8 cellular contexts compared by ENCODE assay signal in the genomic region with DNA sequence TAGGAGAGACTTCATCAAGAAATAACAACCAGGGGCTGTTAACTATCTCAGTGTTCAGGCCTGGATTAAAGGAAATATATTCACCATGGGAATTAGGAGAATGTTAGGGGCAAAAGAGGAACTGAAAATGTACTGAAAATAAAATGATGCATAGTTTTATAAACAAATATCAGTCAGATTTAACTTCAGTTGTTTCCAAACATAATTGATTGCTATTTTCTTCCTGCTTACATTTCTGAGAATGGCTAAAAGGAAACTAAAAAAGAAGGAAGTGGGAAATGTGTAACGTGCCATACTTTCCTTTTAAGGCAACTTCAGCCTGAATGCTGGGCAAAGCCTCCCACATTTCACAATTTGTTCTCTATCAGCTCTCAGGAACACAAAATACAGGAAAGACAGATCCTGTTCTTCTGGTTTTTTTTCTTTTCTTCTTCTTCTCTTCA.
A peak's percentile ranks its signal among the peaks of the same experiment; 100 is the strongest.
DNase-seq lines count a peak whose midpoint lies in the region; ATAC-seq and TF ChIP-seq lines count a peak whose summit lies in the region.

No MANE protein-coding gene starts in this region.

- no TSS peak for BruUV-seq in OCI-LY7 (replicated peaks; lab: Mats Ljungman, UMichigan)

- ATAC-seq in HG03521 (IDR thresholded peaks at IDR 0.05; ENCODE audit: unreplicated experiment), result no peak

- H3K27me3 Mint-ChIP-seq in activated T-helper 2 cell treated with anti-CD3 and anti-CD28 coated beads, Interferon-gamma antibody, Interleukin-2, Interleukin-4, amounts not matched to agents 10 μg/mL and 5 μg/mL and 100 μg/mL, durations not matched to agents 14 hours and 24 hours and 36 hours (ENCODE audit: low read depth), result no peaks in the 10 kb centered on the region

- DNase-seq in EH (ENCODE audit: low read depth) (peak; percentile 47), OCI-LY7 (ENCODE audit: low spot score) (peak; percentile 4), fibroblast of mammary gland (ENCODE audit: low read depth) (peak; percentile 65), prostate gland (ENCODE audit: low spot score) (peak; percentile 72), MG63 (no peak), DMS79 treated with DMSO at 0.1 percent for 48 hours (lab: John Stamatoyannopoulos, UW) (no peak)
- DNase-seq in activated T-helper 2 cell treated with anti-CD3 and anti-CD28 coated beads, Interferon-gamma antibody, Interleukin-2, Interleukin-4, amounts not matched to agents 10 μg/mL and 5 μg/mL and 100 μg/mL, durations not matched to agents 14 hours and 24 hours and 36 hours (ENCODE audit: low spot score), result no peak

- peak overlapping the region; percentile 19 for H3K4me2 ChIP-seq in OCI-LY7 (ENCODE audit: low read length)

- no peak for TF ChIP-seq POLR2A in prostate gland (IDR thresholded peaks at IDR 0.05)

- no peak overlapping the region for H3K27ac Mint-ChIP-seq in activated T-helper 2 cell treated with anti-CD3 and anti-CD28 coated beads, Interferon-gamma antibody, Interleukin-2, Interleukin-4, amounts not matched to agents 10 μg/mL and 5 μg/mL and 100 μg/mL, durations not matched to agents 14 hours and 24 hours and 36 hours

- no peak overlapping the region for H2AFZ ChIP-seq in OCI-LY7 (ENCODE audit: low read length)

- WGBS in prostate gland, result 0% methylated on average over 1 of the region's 1 CpG

- H3K4me1 Mint-ChIP-seq in activated T-helper 2 cell treated with anti-CD3 and anti-CD28 coated beads, Interferon-gamma antibody, Interleukin-2, Interleukin-4, amounts not matched to agents 10 μg/mL and 5 μg/mL and 100 μg/mL, durations not matched to agents 14 hours and 24 hours and 36 hours (ENCODE audit: low read depth), result peaks cover 35% of the 10 kb centered on the region

- intact Hi-C loops in OCI-LY7 (cut with micrococcal nuclease; ENCODE audit: unreplicated experiment) (loop anchor here (5.0 kb wide), 1 partner anchor 71 kb away; no protein-coding TSS in a partner anchor), prostate gland (cut with DNase I) (no loop called here)
- intact Hi-C loops in activated T-helper 2 cell treated with anti-CD3 and anti-CD28 coated beads, Interferon-gamma antibody, Interleukin-2, Interleukin-4, amounts not matched to agents 10 μg/mL and 5 μg/mL and 100 μg/mL, durations not matched to agents 14 hours and 24 hours and 36 hours (cut with micrococcal nuclease), result no loop called here

- H3K9me2 ChIP-seq in OCI-LY7 (ENCODE audit: insufficient read depth, low read length), result no peaks in the 10 kb centered on the region

- H3K9me3 Mint-ChIP-seq in activated T-helper 2 cell treated with anti-CD3 and anti-CD28 coated beads, Interferon-gamma antibody, Interleukin-2, Interleukin-4, amounts not matched to agents 10 μg/mL and 5 μg/mL and 100 μg/mL, durations not matched to agents 14 hours and 24 hours and 36 hours, result peaks cover 4% of the 10 kb centered on the region

- no peaks in the 10 kb centered on the region for H3K79me2 ChIP-seq in OCI-LY7 (ENCODE audit: insufficient read depth, low read depth, low read length)

- CTCF ChIA-PET in OCI-LY7 (lab: Charles Lee; ENCODE audit: unreplicated experiment), result no interaction called here

- H3K36me3 Mint-ChIP-seq in activated T-helper 2 cell treated with anti-CD3 and anti-CD28 coated beads, Interferon-gamma antibody, Interleukin-2, Interleukin-4, amounts not matched to agents 10 μg/mL and 5 μg/mL and 100 μg/mL, durations not matched to agents 14 hours and 24 hours and 36 hours (ENCODE audit: low read depth), result peaks cover 6% of the 10 kb centered on the region

- no peaks in the 10 kb centered on the region for H4K20me1 ChIP-seq in OCI-LY7 (ENCODE audit: insufficient read depth, low read length)

- TF ChIP-seq CTCF in OCI-LY7 (conservative IDR thresholded peaks at IDR 0.05; ENCODE audit: low read length) (no peak), fibroblast of mammary gland (conservative IDR thresholded peaks at IDR 0.05; ENCODE audit: control insufficient read depth, insufficient read depth, low read depth, low read length) (no peak), prostate gland (IDR thresholded peaks at IDR 0.05) (no peak)

- no peak overlapping the region for H3K4me3 Mint-ChIP-seq in activated T-helper 2 cell treated with anti-CD3 and anti-CD28 coated beads, Interferon-gamma antibody, Interleukin-2, Interleukin-4, amounts not matched to agents 10 μg/mL and 5 μg/mL and 100 μg/mL, durations not matched to agents 14 hours and 24 hours and 36 hours (ENCODE audit: low read depth)

- POLR2A ChIA-PET in OCI-LY7 (lab: Charles Lee), result no interaction called here

- peaks cover 32% of the 10 kb centered on the region for H3K4me1 ChIP-seq in OCI-LY7 (ENCODE audit: insufficient read depth, low read length, poor library complexity, severe bottlenecking)
- peaks cover 7% of the 10 kb centered on the region for H3K4me1 ChIP-seq in prostate gland (replicated peaks)

- no peaks in the 10 kb centered on the region for H3K9me3 ChIP-seq in OCI-LY7 (ENCODE audit: low read length)
- H3K9me3 ChIP-seq in prostate gland, result no peaks in the 10 kb centered on the region
- no peaks in the 10 kb centered on the region for H3K9me3 ChIP-seq in MG63

- H3K27ac ChIP-seq in OCI-LY7 (ENCODE audit: low read depth, low read length, poor library complexity, severe bottlenecking) (no peak overlapping the region), prostate gland (peak overlapping the region; percentile 72 to 74)

- H3K27me3 ChIP-seq in prostate gland (replicated peaks; ENCODE audit: insufficient read depth), result no peaks in the 10 kb centered on the region
- H3K27me3 ChIP-seq in MG63, result no peaks in the 10 kb centered on the region

- no peak overlapping the region for H3K4me3 ChIP-seq in OCI-LY7 (ENCODE audit: low read depth, low read length, poor library complexity, severe bottlenecking)
- H3K4me3 ChIP-seq in fibroblast of mammary gland (ENCODE audit: control insufficient read depth, low read depth, low read length), result no peak overlapping the region
- no peak overlapping the region for H3K4me3 ChIP-seq in prostate gland
- H3K4me3 ChIP-seq in MG63, result no peak overlapping the region

- H3K36me3 ChIP-seq in OCI-LY7 (ENCODE audit: insufficient read depth, low read length) (no peaks in the 10 kb centered on the region), prostate gland (no peaks in the 10 kb centered on the region), MG63 (no peaks in the 10 kb centered on the region)

Comparison
In these comparisons a context has a peak if more than half of its experiments do, and no peak if none do; other contexts are left out.
1. DNase-seq: peak in EH (single experiment), OCI-LY7 (single experiment), fibroblast of mammary gland (single experiment) and prostate gland (single experiment); none in activated T-helper 2 cell treated with anti-CD3 and anti-CD28 coated beads, Interferon-gamma antibody, Interleukin-2, Interleukin-4, amounts not matched to agents 10 μg/mL and 5 μg/mL and 100 μg/mL, durations not matched to agents 14 hours and 24 hours and 36 hours (single experiment), MG63 (single experiment) and DMS79 treated with DMSO at 0.1 percent for 48 hours (single experiment).